ENCODE assay signal across 1 cellular context in genomic region chr9:113503131-113503541, GRCh38.
TF ChIP-seq lines count a peak whose summit lies in the region.

No MANE protein-coding gene starts in this region.

TF ChIP-seq in H1, 55 proteins besides CTCF, POLR2A, EP300 and RAD21:
- no peak for TF ChIP-seq ASH2L (IDR thresholded peaks at IDR 0.05; ENCODE audit: low read length)
- TF ChIP-seq CEBPB (IDR thresholded peaks at IDR 0.05; ENCODE audit: low read depth, low read length), result no peak
- TF ChIP-seq NANOG (IDR thresholded peaks at IDR 0.05; ENCODE audit: insufficient read depth, low read depth, low read length, poor library complexity, severe bottlenecking), result no peak
- no peak for TF ChIP-seq SRF (IDR thresholded peaks at IDR 0.05; ENCODE audit: low read depth, low read length)
- TF ChIP-seq TEAD4 (IDR thresholded peaks at IDR 0.05; ENCODE audit: low read depth, low read length), result no peak
- no peak for TF ChIP-seq PHF8 (conservative IDR thresholded peaks at IDR 0.05; ENCODE audit: low read depth, low read length)
- TF ChIP-seq SIX5 (IDR thresholded peaks at IDR 0.05; ENCODE audit: low read depth, low read length), result no peak
- TF ChIP-seq, protein P1, sequence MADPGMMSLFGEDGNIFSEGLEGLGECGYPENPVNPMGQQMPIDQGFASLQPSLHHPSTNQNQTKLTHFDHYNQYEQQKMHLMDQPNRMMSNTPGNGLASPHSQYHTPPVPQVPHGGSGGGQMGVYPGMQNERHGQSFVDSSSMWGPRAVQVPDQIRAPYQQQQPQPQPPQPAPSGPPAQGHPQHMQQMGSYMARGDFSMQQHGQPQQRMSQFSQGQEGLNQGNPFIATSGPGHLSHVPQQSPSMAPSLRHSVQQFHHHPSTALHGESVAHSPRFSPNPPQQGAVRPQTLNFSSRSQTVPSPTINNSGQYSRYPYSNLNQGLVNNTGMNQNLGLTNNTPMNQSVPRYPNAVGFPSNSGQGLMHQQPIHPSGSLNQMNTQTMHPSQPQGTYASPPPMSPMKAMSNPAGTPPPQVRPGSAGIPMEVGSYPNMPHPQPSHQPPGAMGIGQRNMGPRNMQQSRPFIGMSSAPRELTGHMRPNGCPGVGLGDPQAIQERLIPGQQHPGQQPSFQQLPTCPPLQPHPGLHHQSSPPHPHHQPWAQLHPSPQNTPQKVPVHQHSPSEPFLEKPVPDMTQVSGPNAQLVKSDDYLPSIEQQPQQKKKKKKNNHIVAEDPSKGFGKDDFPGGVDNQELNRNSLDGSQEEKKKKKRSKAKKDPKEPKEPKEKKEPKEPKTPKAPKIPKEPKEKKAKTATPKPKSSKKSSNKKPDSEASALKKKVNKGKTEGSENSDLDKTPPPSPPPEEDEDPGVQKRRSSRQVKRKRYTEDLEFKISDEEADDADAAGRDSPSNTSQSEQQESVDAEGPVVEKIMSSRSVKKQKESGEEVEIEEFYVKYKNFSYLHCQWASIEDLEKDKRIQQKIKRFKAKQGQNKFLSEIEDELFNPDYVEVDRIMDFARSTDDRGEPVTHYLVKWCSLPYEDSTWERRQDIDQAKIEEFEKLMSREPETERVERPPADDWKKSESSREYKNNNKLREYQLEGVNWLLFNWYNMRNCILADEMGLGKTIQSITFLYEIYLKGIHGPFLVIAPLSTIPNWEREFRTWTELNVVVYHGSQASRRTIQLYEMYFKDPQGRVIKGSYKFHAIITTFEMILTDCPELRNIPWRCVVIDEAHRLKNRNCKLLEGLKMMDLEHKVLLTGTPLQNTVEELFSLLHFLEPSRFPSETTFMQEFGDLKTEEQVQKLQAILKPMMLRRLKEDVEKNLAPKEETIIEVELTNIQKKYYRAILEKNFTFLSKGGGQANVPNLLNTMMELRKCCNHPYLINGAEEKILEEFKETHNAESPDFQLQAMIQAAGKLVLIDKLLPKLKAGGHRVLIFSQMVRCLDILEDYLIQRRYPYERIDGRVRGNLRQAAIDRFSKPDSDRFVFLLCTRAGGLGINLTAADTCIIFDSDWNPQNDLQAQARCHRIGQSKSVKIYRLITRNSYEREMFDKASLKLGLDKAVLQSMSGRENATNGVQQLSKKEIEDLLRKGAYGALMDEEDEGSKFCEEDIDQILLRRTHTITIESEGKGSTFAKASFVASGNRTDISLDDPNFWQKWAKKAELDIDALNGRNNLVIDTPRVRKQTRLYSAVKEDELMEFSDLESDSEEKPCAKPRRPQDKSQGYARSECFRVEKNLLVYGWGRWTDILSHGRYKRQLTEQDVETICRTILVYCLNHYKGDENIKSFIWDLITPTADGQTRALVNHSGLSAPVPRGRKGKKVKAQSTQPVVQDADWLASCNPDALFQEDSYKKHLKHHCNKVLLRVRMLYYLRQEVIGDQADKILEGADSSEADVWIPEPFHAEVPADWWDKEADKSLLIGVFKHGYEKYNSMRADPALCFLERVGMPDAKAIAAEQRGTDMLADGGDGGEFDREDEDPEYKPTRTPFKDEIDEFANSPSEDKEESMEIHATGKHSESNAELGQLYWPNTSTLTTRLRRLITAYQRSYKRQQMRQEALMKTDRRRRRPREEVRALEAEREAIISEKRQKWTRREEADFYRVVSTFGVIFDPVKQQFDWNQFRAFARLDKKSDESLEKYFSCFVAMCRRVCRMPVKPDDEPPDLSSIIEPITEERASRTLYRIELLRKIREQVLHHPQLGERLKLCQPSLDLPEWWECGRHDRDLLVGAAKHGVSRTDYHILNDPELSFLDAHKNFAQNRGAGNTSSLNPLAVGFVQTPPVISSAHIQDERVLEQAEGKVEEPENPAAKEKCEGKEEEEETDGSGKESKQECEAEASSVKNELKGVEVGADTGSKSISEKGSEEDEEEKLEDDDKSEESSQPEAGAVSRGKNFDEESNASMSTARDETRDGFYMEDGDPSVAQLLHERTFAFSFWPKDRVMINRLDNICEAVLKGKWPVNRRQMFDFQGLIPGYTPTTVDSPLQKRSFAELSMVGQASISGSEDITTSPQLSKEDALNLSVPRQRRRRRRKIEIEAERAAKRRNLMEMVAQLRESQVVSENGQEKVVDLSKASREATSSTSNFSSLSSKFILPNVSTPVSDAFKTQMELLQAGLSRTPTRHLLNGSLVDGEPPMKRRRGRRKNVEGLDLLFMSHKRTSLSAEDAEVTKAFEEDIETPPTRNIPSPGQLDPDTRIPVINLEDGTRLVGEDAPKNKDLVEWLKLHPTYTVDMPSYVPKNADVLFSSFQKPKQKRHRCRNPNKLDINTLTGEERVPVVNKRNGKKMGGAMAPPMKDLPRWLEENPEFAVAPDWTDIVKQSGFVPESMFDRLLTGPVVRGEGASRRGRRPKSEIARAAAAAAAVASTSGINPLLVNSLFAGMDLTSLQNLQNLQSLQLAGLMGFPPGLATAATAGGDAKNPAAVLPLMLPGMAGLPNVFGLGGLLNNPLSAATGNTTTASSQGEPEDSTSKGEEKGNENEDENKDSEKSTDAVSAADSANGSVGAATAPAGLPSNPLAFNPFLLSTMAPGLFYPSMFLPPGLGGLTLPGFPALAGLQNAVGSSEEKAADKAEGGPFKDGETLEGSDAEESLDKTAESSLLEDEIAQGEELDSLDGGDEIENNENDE (IDR thresholded peaks at IDR 0.05; ENCODE audit: insufficient replicate concordance, low read length), result no peak
- no peak for TF ChIP-seq EZH2 (IDR thresholded peaks at IDR 0.05; ENCODE audit: low read depth, low read length, severe bottlenecking)
